ENCODE assay signal across 20 cellular contexts in genomic region chr15:76942331-76942730, GRCh38. TPM values are rescaled to one million over a fixed set of nuclear protein-coding genes. Genes with fewer than 3 reads are reported as not detected.
DNase-seq lines count a peak whose midpoint lies in the region; ATAC-seq, FAIRE-seq and TF ChIP-seq lines count a peak whose summit lies in the region.
"Had no signal": no experiment of that assay in that cellular context is flagged by ENCODE, and none has a peak within 500 bp of the region (broad histone marks: within the 10 kb centered on the region; RNA-seq: fewer than 3 reads in every experiment).

No MANE protein-coding gene starts in this region.

- H3F3A ChIP-seq in PC-3 (ENCODE audit: low read length, unreplicated experiment), result no peaks in the 10 kb centered on the region

- H2AFZ ChIP-seq in K562 (ENCODE audit: low read depth, low read length), result no peak overlapping the region
- no peak overlapping the region for H2AFZ ChIP-seq in PC-3 (ENCODE audit: low read length)

- in situ Hi-C loops in K562 (cut with MboI), result no loop called here

- BruUV-seq in K562 (replicated peaks; lab: Mats Ljungman, UMichigan), result no TSS peak
- BruUV-seq in PC-3 (replicated peaks; lab: Mats Ljungman, UMichigan), result no TSS peak

- intact Hi-C loops in K562 (cut with micrococcal nuclease) (no loop called here), dorsolateral prefrontal cortex (cut with DNase I) (loop anchor here in 1 of 2 donors (2.0 kb wide), 1 partner anchor 600 kb away; no protein-coding TSS in a partner anchor), PC-3 (cut with micrococcal nuclease) (no loop called here)

- H3K4me3 ChIP-seq in HUES64 (ENCODE audit: low read length) (no peak overlapping the region), K562 (no peak overlapping the region), dorsolateral prefrontal cortex (peak overlapping the region in 4 of 59 donors; percentile 0 to 18 (median 12)), PC-3 (ENCODE audit: low read length) (no peak overlapping the region)
- H3K4me3 ChIP-seq: A549 had no signal

- TF ChIP-seq CTCF in K562 (IDR thresholded peaks at IDR 0.05 in 2 of 3, conservative IDR thresholded peaks at IDR 0.05 in 1 of 3; ENCODE audit: insufficient read depth in 2 of 3, low read depth in 1 of 3, low read length in 3 of 3) (no peak), dorsolateral prefrontal cortex (IDR thresholded peaks at IDR 0.05 in 54 of 56, conservative IDR thresholded peaks at IDR 0.05 in 2 of 56; ENCODE audit: low read depth in 1 of 56, partially characterized antibody in 56 of 56) (no peak), PC-3 (conservative IDR thresholded peaks at IDR 0.05; ENCODE audit: low read depth, low read length) (no peak)

- no peaks in the 10 kb centered on the region for H3K9me2 ChIP-seq in PC-3 (replicated peaks; ENCODE audit: low read length)

- H3K27ac ChIP-seq in HUES64 (ENCODE audit: low read depth, low read length) (0 out of 2 replicates have a peak overlapping the region, but pooled peaks have one; percentile 4), K562 (ENCODE audit: extremely low read depth, low read depth, low read length) (no peak overlapping the region), dorsolateral prefrontal cortex (peak overlapping the region in 54 of 59 donors; percentile 7 to 86 (median 67)), substantia nigra (ENCODE audit: low read depth, low read length, poor library complexity, severe bottlenecking) (peak overlapping the region; percentile 9), PC-3 (ENCODE audit: low read length) (no peak overlapping the region)
- H3K27ac ChIP-seq: A549, C4-2B had no signal

- H3K36me3 ChIP-seq in HUES64 (ENCODE audit: insufficient read depth, low read length), result peaks cover 85% of the 10 kb centered on the region
- H3K36me3 ChIP-seq in K562 (ENCODE audit: control insufficient read depth, insufficient read depth, low read length), result peaks cover 48% of the 10 kb centered on the region; the same call in 1 of the 3 replicates
- peaks cover 3% of the 10 kb centered on the region; the same call in 1 of the 2 replicates for H3K36me3 ChIP-seq in PC-3 (ENCODE audit: low read depth, low read length)

- no peak for TF ChIP-seq RAD21 in K562 (CRISPR knock-in tag; conservative IDR thresholded peaks at IDR 0.05 in 1 of 2, IDR thresholded peaks at IDR 0.05 in 1 of 2)

- POLR2A ChIA-PET in K562 (lab: Yijun Ruan, JAX) (interaction anchor here (0.6 to 0.8 kb wide), 2 partner anchors 91 to 795 kb away, joined by 3 read pairs; no protein-coding TSS in a partner anchor), PC-3 (lab: Charles Lee; ENCODE audit: unreplicated experiment) (no interaction called here)

- H4K20me1 ChIP-seq in K562 (replicated peaks; ENCODE audit: control insufficient read depth, insufficient read depth, low read length) (no peaks in the 10 kb centered on the region; the same call in 1 of the 2 replicates), PC-3 (ENCODE audit: low read length) (no peaks in the 10 kb centered on the region)

- H3K27me3 ChIP-seq in HUES64 (ENCODE audit: insufficient read depth, low read length) (no peaks in the 10 kb centered on the region), K562 (ENCODE audit: control insufficient read depth in 2 of 2, insufficient read depth in 2 of 2, low read length in 2 of 2) (no peaks in the 10 kb centered on the region), dorsolateral prefrontal cortex (no peaks in the 10 kb centered on the region), PC-3 (ENCODE audit: low read length) (no peaks in the 10 kb centered on the region)

- 85% methylated on average over 2 of the region's 2 CpGs for WGBS in HUES64
- 80% methylated on average over 2 of the region's 2 CpGs for WGBS in K562 (ENCODE audit: insufficient coverage, low coverage, missing lambda C conversion rate)

- H3K4me1 ChIP-seq in HUES64 (ENCODE audit: insufficient read depth, low read length), result peaks cover 17% of the 10 kb centered on the region
- H3K4me1 ChIP-seq in K562 (replicated peaks in 1 of 2; ENCODE audit: control insufficient read depth in 2 of 2, insufficient read depth in 2 of 2, low read length in 2 of 2), result no peaks in the 10 kb centered on the region
- no peaks in the 10 kb centered on the region for H3K4me1 ChIP-seq in PC-3 (ENCODE audit: insufficient read depth, low read length)
- H3K4me1 ChIP-seq: A549 had no signal

- H3K9me1 ChIP-seq in K562 (ENCODE audit: control insufficient read depth, insufficient read depth, low read length), result no peaks in the 10 kb centered on the region

- H3K9me3 ChIP-seq in HUES64 (ENCODE audit: insufficient read depth, low read depth, low read length), result no peaks in the 10 kb centered on the region
- no peaks in the 10 kb centered on the region for H3K9me3 ChIP-seq in K562 (replicated peaks; ENCODE audit: control insufficient read depth, insufficient read depth, low read depth, low read length)
- H3K9me3 ChIP-seq in PC-3 (ENCODE audit: low read length), result no peaks in the 10 kb centered on the region
- H3K9me3 ChIP-seq: A549 had no signal

- no peak for ATAC-seq in K562
- ATAC-seq in PC-3, result no peak
- no peak for ATAC-seq in HG03521 (IDR thresholded peaks at IDR 0.05; ENCODE audit: unreplicated experiment)
- ATAC-seq: A549, HCT116 had no signal

- H3K4me2 ChIP-seq in K562 (ENCODE audit: insufficient read depth, low read length) (no peak overlapping the region), PC-3 (ENCODE audit: low read length) (no peak overlapping the region)
- H3K4me2 ChIP-seq: A549 had no signal

- H3K79me2 ChIP-seq in K562 (ENCODE audit: control insufficient read depth, insufficient read depth, low read length), result no peaks in the 10 kb centered on the region
- H3K79me2 ChIP-seq in PC-3 (ENCODE audit: low read length), result no peaks in the 10 kb centered on the region

- peak; percentile 29 for FAIRE-seq in K562 (lab: Jason Lieb, UNC)

- TF ChIP-seq EP300 in K562 (IDR thresholded peaks at IDR 0.05; ENCODE audit: low read length), result no peak

- DNase-seq in K562 (ENCODE audit: extremely low read depth in 1 of 4, low spot score in 3 of 4) (no peak), dorsolateral prefrontal cortex (no peak), substantia nigra (lab: John Stamatoyannopoulos, UW) (no peak), HT-29 (ENCODE audit: low spot score) (no peak), PC-3 (no peak), NCI-H2081 (lab: John Stamatoyannopoulos, UW) (no peak)
- DNase-seq: AML-193; Calu3; CD4-positive, alpha-beta T cell; DMS79 treated with DMSO at 0.1 percent for 48 hours; GF-D8; GOT3; H7; HFFc6 had no signal

- CTCF ChIA-PET in K562 (lab: Yijun Ruan, JAX; ENCODE audit: low intra/inter-chr PET ratio) (no interaction called here), PC-3 (lab: Charles Lee) (no interaction called here)

- TF ChIP-seq POLR2A in K562 (conservative IDR thresholded peaks at IDR 0.05), result no peak

- H3K9ac ChIP-seq in HUES64 (ENCODE audit: low read depth, low read length) (no peak overlapping the region), K562 (ENCODE audit: insufficient read depth in 1 of 2, low read depth in 2 of 2, low read length in 2 of 2) (no peak overlapping the region), PC-3 (ENCODE audit: low read length) (no peak overlapping the region)

RNA-seq across cellular contexts. Expression of gene RCN2, which starts 10.8 kb away (rescaled TPM):
- polyA plus RNA-seq in HUES64 (2013, experiment 1 of 2), result 174 TPM
- polyA plus RNA-seq in HUES64 (2013, experiment 2 of 2), result 178 TPM
- total RNA-seq in K562 (2011; cell fraction: chromatin; rRNA removed; ENCODE audit: low replicate concordance), result 11.5 and 48.1 TPM in 2 replicates
- 16.4 and 16.5 TPM in 2 replicates for total RNA-seq in K562 (2011; cell fraction: nucleolus; rRNA removed)
- 29.3 and 45.6 TPM in 2 replicates for total RNA-seq in K562 (2011; cell fraction: nucleoplasm; rRNA removed)
- total RNA-seq in K562 (2014; rRNA removed), result 19.5 and 24.0 TPM in 2 replicates
- 56.3 and 58.4 TPM in 2 replicates for total RNA-seq in K562 (2014; rRNA removed; fragmentation: Illumina TruSeq; extraction: Trizol)
- total RNA-seq in K562 (2015; rRNA removed; fragmentation: Illumina TruSeq; extraction: Trizol), result 48.4 and 52.8 TPM in 2 replicates
- total RNA-seq in K562 (2021), result 33.6 and 34.3 TPM in 2 replicates
- 45.7 and 59.8 TPM in 2 replicates for polyA plus RNA-seq in K562 (2011; rRNA removed)
- polyA plus RNA-seq in K562 (2011; cell fraction: cytosol; rRNA removed), result 10.4 and 17.3 TPM in 2 replicates
- polyA plus RNA-seq in K562 (2011; cell fraction: nucleus; rRNA removed), result 10.6 and 17.8 TPM in 2 replicates
- 27.4 and 32.0 TPM in 2 replicates for polyA plus RNA-seq in K562 (2012)
- 47.4 and 56.3 TPM in 2 replicates for polyA plus RNA-seq in K562 (2014; fragmentation: Illumina TruSeq; extraction: Trizol)
- polyA plus RNA-seq in K562 (2014; fragmentation: Nextera tagmentation; extraction: Ambion mirVana), result 10 to 100 TPM; 20.9 to 26.3 TPM
- polyA plus RNA-seq in K562 (2014; rRNA removed), result 63.1 and 63.6 TPM in 2 replicates
- 30.4 and 39.1 TPM in 2 replicates for polyA minus RNA-seq in K562 (2011; rRNA and poly(A)+ RNA removed)
- polyA minus RNA-seq in K562 (2011; cell fraction: cytosol; rRNA and poly(A)+ RNA removed), result 10.3 and 12.0 TPM in 2 replicates
- 6.5 and 10.8 TPM in 2 replicates for polyA minus RNA-seq in K562 (2011; cell fraction: nucleus; rRNA and poly(A)+ RNA removed)
- total RNA-seq in dorsolateral prefrontal cortex, result 10 to 100 TPM; 30.8 to 80.2 (median 58.9) TPM
- 50.5 and 56.7 TPM in 2 replicates for total RNA-seq in HT-29 (2014; rRNA removed; shearing (Covaris generic))
- 73.3 and 82.7 TPM in 2 replicates for total RNA-seq in PC-3 (2014; rRNA removed)

RNA-seq across cellular contexts. Expression of gene SCAPER, which starts 37.2 kb away (rescaled TPM):
- 5.9 TPM for polyA plus RNA-seq in HUES64 (2013, experiment 1 of 2)
- polyA plus RNA-seq in HUES64 (2013, experiment 2 of 2), result 7.1 TPM
- total RNA-seq in K562 (2011; cell fraction: chromatin; rRNA removed; ENCODE audit: low replicate concordance), result 6.0 and 20.4 TPM in 2 replicates
- total RNA-seq in K562 (2011; cell fraction: nucleolus; rRNA removed), result 1.8 and 4.1 TPM in 2 replicates
- total RNA-seq in K562 (2011; cell fraction: nucleoplasm; rRNA removed), result 4.1 and 4.6 TPM in 2 replicates
- 2.8 and 2.9 TPM in 2 replicates for total RNA-seq in K562 (2014; rRNA removed)
- 5.7 and 7.9 TPM in 2 replicates for total RNA-seq in K562 (2014; rRNA removed; fragmentation: Illumina TruSeq; extraction: Trizol)
- total RNA-seq in K562 (2015; rRNA removed; fragmentation: Illumina TruSeq; extraction: Trizol), result 4.1 and 5.1 TPM in 2 replicates
- total RNA-seq in K562 (2021), result 5.0 and 7.3 TPM in 2 replicates
- polyA plus RNA-seq in K562 (2011; rRNA removed), result 1.3 and 1.4 TPM in 2 replicates
- 0.49 and 0.83 TPM in 2 replicates for polyA plus RNA-seq in K562 (2011; cell fraction: cytosol; rRNA removed)
- 1.5 and 1.7 TPM in 2 replicates for polyA plus RNA-seq in K562 (2011; cell fraction: nucleus; rRNA removed)
- 2.3 and 2.9 TPM in 2 replicates for polyA plus RNA-seq in K562 (2012)
- polyA plus RNA-seq in K562 (2014; fragmentation: Illumina TruSeq; extraction: Trizol), result 3.0 and 5.6 TPM in 2 replicates
- polyA plus RNA-seq in K562 (2014; fragmentation: Nextera tagmentation; extraction: Ambion mirVana), result 1 to 10 TPM; 3.0 to 3.2 TPM
- polyA plus RNA-seq in K562 (2014; rRNA removed), result 1.4 and 5.9 TPM in 2 replicates
- polyA minus RNA-seq in K562 (2011; rRNA and poly(A)+ RNA removed), result 2.9 and 6.4 TPM in 2 replicates
- 1.8 and 3.0 TPM in 2 replicates for polyA minus RNA-seq in K562 (2011; cell fraction: cytosol; rRNA and poly(A)+ RNA removed)
- polyA minus RNA-seq in K562 (2011; cell fraction: nucleus; rRNA and poly(A)+ RNA removed), result 4.8 and 13.6 TPM in 2 replicates
- total RNA-seq in dorsolateral prefrontal cortex, result 100 to 1,000 TPM in 2 of 120 experiments, 10 to 100 TPM in 118; 50.1 to 102 (median 70.1) TPM
- 6.0 TPM in 2 replicates for total RNA-seq in HT-29 (2014; rRNA removed; shearing (Covaris generic))
- 3.6 and 6.0 TPM in 2 replicates for total RNA-seq in PC-3 (2014; rRNA removed)

RNA-seq across cellular contexts. Expression of gene PSTPIP1, which starts 52.6 kb away (rescaled TPM):
- polyA plus RNA-seq in HUES64 (2013, experiment 1 of 2), result 0.20 TPM
- polyA plus RNA-seq in HUES64 (2013, experiment 2 of 2), result 0.32 TPM
- total RNA-seq in K562 (2011; cell fraction: chromatin; rRNA removed; ENCODE audit: low replicate concordance), result not detected in 2 replicates
- total RNA-seq in K562 (2011; cell fraction: nucleolus; rRNA removed), result not detected in 2 replicates
- total RNA-seq in K562 (2011; cell fraction: nucleoplasm; rRNA removed), result not detected in 2 replicates
- total RNA-seq in K562 (2014; rRNA removed) (not detected in 2 replicates), K562 (2014; rRNA removed; fragmentation: Illumina TruSeq; extraction: Trizol) (not detected in 2 replicates), K562 (2015; rRNA removed; fragmentation: Illumina TruSeq; extraction: Trizol) (not detected in 2 replicates), K562 (2021) (0.58 TPM in 1 of 2 replicates, not detected in the other), dorsolateral prefrontal cortex (10 to 100 TPM in 5 of 120 experiments, 1 to 10 TPM in 115; 1.7 to 14.5 (median 5.3) TPM), PC-3 (2014; rRNA removed) (not detected in 2 replicates)
- polyA plus RNA-seq in K562 (2011; rRNA removed) (not detected in 2 replicates), K562 (2014; fragmentation: Illumina TruSeq; extraction: Trizol) (not detected in 2 replicates), K562 (2014; fragmentation: Nextera tagmentation; extraction: Ambion mirVana) (not detected), K562 (2014; rRNA removed) (not detected in 2 replicates)
- polyA plus RNA-seq in K562 (2011; cell fraction: cytosol; rRNA removed), result 0.12 TPM in 1 of 2 replicates, not detected in the other
- polyA plus RNA-seq in K562 (2011; cell fraction: nucleus; rRNA removed), result 0.11 and 0.15 TPM in 2 replicates
- not detected in 2 replicates for polyA plus RNA-seq in K562 (2012)
- polyA minus RNA-seq in K562 (2011; rRNA and poly(A)+ RNA removed), result not detected in 2 replicates
- polyA minus RNA-seq in K562 (2011; cell fraction: cytosol; rRNA and poly(A)+ RNA removed), result not detected in 2 replicates
- not detected in 2 replicates for polyA minus RNA-seq in K562 (2011; cell fraction: nucleus; rRNA and poly(A)+ RNA removed)
- total RNA-seq in HT-29 (2014; rRNA removed; shearing (Covaris generic)), result 0.76 TPM in 1 of 2 replicates, not detected in the other
- total RNA-seq: Calu3 had no signal
- polyA plus RNA-seq: A549, BJ had no signal

Comparison
In these comparisons a context has a peak if more than half of its experiments do, and no peak if none do; other contexts are left out.
1. H3K27ac ChIP-seq: peak in HUES64 (single experiment), dorsolateral prefrontal cortex (54 of 59) and substantia nigra (single experiment); none in K562 (single experiment) and PC-3 (single experiment).